9 cellular contexts compared by ENCODE assay signal in the genomic region with DNA sequence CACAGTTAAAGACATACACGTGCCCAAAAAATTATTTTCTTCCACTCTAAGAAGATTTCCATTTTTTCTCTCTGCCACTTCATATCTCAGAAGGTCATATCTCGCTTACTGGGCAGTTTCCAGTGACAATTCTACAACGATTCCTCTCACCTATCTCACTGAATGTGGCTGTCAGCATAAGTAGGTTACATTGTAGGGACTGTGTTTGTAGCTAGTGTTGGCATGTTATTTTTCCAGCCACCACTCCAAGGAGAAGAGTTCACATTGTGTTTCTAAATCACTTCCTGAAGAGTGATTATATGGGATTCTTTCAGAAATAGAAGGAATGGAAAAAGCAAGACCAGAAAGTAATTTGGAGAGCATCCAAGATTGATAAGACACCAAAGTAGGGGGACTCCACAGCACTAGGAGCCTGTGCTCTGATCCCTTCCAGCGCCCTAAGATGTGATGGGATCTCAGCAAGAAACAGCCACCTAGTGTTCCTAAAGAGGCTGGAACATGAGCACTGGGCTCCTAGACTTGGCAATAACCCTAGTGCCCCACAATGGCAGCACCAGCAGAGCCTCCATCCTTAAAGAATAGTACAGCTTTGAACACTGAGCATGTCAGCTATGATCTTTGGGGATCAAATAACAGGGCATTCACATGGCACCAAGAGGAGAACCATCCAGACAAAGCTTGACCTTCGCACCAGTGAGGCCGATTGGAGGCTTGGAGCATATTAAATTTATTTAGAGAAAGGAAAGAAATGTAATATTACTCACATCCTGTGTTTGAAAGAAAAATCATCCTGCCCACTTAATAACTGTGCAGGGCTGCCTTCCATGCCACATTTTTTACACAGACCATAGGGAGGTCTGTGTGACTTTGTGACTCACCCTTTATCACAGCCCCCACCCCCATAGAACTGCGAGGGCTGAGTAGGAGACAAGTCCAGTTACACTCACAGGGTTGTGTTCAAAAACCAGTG. TPM values are rescaled to one million over a fixed set of nuclear protein-coding genes. Genes with fewer than 3 reads are reported as not detected.
A peak's percentile ranks its signal among the peaks of the same experiment; 100 is the strongest.
DNase-seq lines count a peak whose midpoint lies in the region; ATAC-seq and TF ChIP-seq lines count a peak whose summit lies in the region.
"Had no signal": no experiment of that assay in that cellular context is flagged by ENCODE, and none has a peak within 500 bp of the region (broad histone marks: within the 10 kb centered on the region; RNA-seq: fewer than 3 reads in every experiment).

No MANE protein-coding gene starts in this region.

- peak overlapping the region; percentile 87 for H3K27ac ChIP-seq in AG04450 (ENCODE audit: low read depth, low read length)
- peak overlapping the region; percentile 83 for H3K27ac ChIP-seq in RWPE1
- peak overlapping the region; percentile 8 to 81 (median 52) for H3K27ac ChIP-seq in heart right ventricle
- H3K27ac ChIP-seq in CD8-positive, alpha-beta memory T cell (ENCODE audit: low read depth, low read length) = no peak overlapping the region
- H3K27ac ChIP-seq: body of pancreas had no signal

- no peaks in the 10 kb centered on the region for H3K36me3 ChIP-seq in heart right ventricle
- no peaks in the 10 kb centered on the region for H3K36me3 ChIP-seq in CD8-positive, alpha-beta memory T cell (ENCODE audit: insufficient read depth, low read length)

- H3K9me3 ChIP-seq in AG04450 (ENCODE audit: control insufficient read depth, insufficient read depth, low read length) (no peaks in the 10 kb centered on the region), heart right ventricle (peaks cover 0 to 5% (median 0%) of the 10 kb centered on the region in 11 donors)
- H3K9me3 ChIP-seq in CD8-positive, alpha-beta memory T cell (ENCODE audit: low read length) = no peaks in the 10 kb centered on the region
- H3K9me3 ChIP-seq: body of pancreas had no signal

- CTCF ChIA-PET in AG04450 (lab: Charles Lee) (interaction anchor here (0.6 to 1.7 kb wide), 4 partner anchors 11 to 403 kb away, joined by 3 to 5 read pairs (median 4); no protein-coding TSS in a partner anchor), RWPE1 (lab: Yijun Ruan, JAX) (no interaction called here)
- CTCF ChIA-PET in CD8-positive, alpha-beta memory T cell (lab: Charles Lee) = interaction anchor here (1.1 to 2.0 kb wide), 2 partner anchors 12 to 14 kb away, joined by 5 to 9 read pairs; no protein-coding TSS in a partner anchor

- H3K4me3 Mint-ChIP-seq in CD8-positive, alpha-beta memory T cell = no peak overlapping the region

- H3K4me3 ChIP-seq in AG04450 (ENCODE audit: low read depth, low read length) = no peak overlapping the region; the same call in 1 of the 2 replicates
- H3K4me3 ChIP-seq in heart right ventricle = no peak overlapping the region
- no peak overlapping the region for H3K4me3 ChIP-seq in CD8-positive, alpha-beta memory T cell (ENCODE audit: low read length)
- H3K4me3 ChIP-seq: body of pancreas had no signal

- ATAC-seq in GM21737 (IDR thresholded peaks at IDR 0.05; ENCODE audit: unreplicated experiment) = peak; percentile 3
- peak; percentile 31 to 84 (median 61) for ATAC-seq in heart right ventricle
- ATAC-seq: body of pancreas had no signal

- POLR2A ChIA-PET in AG04450 (lab: Yijun Ruan, JAX) = interaction anchor here (0.7 to 2.2 kb wide), 5 partner anchors 14 to 305 kb away, joined by 3 to 10 read pairs (median 3); no protein-coding TSS in a partner anchor
- POLR2A ChIA-PET in RWPE1 (lab: Yijun Ruan, JAX; ENCODE audit: low non-redundant PET) = no interaction called here
- POLR2A ChIA-PET in CD8-positive, alpha-beta memory T cell (lab: Charles Lee) = no interaction called here

- H3K36me3 Mint-ChIP-seq in CD8-positive, alpha-beta memory T cell = no peaks in the 10 kb centered on the region

- peak; percentile 89 for DNase-seq in AG04450 (ENCODE audit: low read depth, low spot score)
- peak; percentile 74 for DNase-seq in RWPE1 (ENCODE audit: low spot score)
- DNase-seq in heart right ventricle = no peak
- DNase-seq in KG1 (lab: John Stamatoyannopoulos, UW) = no peak
- no peak for DNase-seq in COLO668 (lab: John Stamatoyannopoulos, UW; ENCODE audit: unreplicated experiment)
- no peak for DNase-seq in CD8-positive, alpha-beta memory T cell
- no peak for DNase-seq in UCSD-AML1 (lab: John Stamatoyannopoulos, UW; ENCODE audit: unreplicated experiment)

- 53 to 56% methylated on average over 7 of the region's 7 CpGs for WGBS in heart right ventricle, 2 donors

- no peaks in the 10 kb centered on the region for H3K27me3 ChIP-seq in AG04450 (ENCODE audit: control insufficient read depth, insufficient read depth, low read length)
- no peaks in the 10 kb centered on the region for H3K27me3 ChIP-seq in heart right ventricle
- H3K27me3 ChIP-seq in CD8-positive, alpha-beta memory T cell (ENCODE audit: insufficient read depth, low read length, poor library complexity, severe bottlenecking) = no peaks in the 10 kb centered on the region
- H3K27me3 ChIP-seq: body of pancreas had no signal

- H3K27me3 Mint-ChIP-seq in CD8-positive, alpha-beta memory T cell = peaks cover 1 to 8% of the 10 kb centered on the region in 2 donors

- TF ChIP-seq CTCF in AG04450 (IDR thresholded peaks at IDR 0.05; ENCODE audit: low read depth, low read length) (0 out of 2 replicates have a peak, but pooled peaks have one; percentile 4), RWPE1 (conservative IDR thresholded peaks at IDR 0.05; ENCODE audit: low read depth) (no peak), heart right ventricle (IDR thresholded peaks at IDR 0.05) (peak in 1 of 9 donors; percentile 7)

- no peak overlapping the region for H3K27ac Mint-ChIP-seq in CD8-positive, alpha-beta memory T cell

- no peaks in the 10 kb centered on the region for H3K9me3 Mint-ChIP-seq in CD8-positive, alpha-beta memory T cell

- H3K4me1 Mint-ChIP-seq in CD8-positive, alpha-beta memory T cell = peaks cover 2 to 7% (median 6%) of the 10 kb centered on the region in 3 donors

- peaks cover 0 to 62% (median 41%) of the 10 kb centered on the region in 9 donors for H3K4me1 ChIP-seq in heart right ventricle
- no peaks in the 10 kb centered on the region for H3K4me1 ChIP-seq in CD8-positive, alpha-beta memory T cell (ENCODE audit: insufficient read depth, low read length)

- intact Hi-C loops in heart right ventricle (cut with DNase I) = loop anchor here in 1 of 10 donors (5.0 kb wide), 1 partner anchor 224 kb away; no protein-coding TSS in a partner anchor

RNA-seq across cellular contexts. Expression of a gene that starts 51.8 kb away (rescaled TPM):
- 1,209 and 1,356 TPM in 2 replicates for polyA plus RNA-seq in AG04450 (2011; rRNA removed)
- 1,205 and 1,557 TPM in 2 replicates for polyA minus RNA-seq in AG04450 (2011; rRNA and poly(A)+ RNA removed)
- 100 to 1,000 TPM; 195 to 364 (median 287) TPM for total RNA-seq in heart right ventricle
- 100 to 1,000 TPM in 1 of 2 donors, 10 to 100 TPM in 1; 93.0 to 198 TPM for polyA plus RNA-seq in heart right ventricle
- total RNA-seq in CD8-positive, alpha-beta memory T cell = 1 to 10 TPM; 2.3 to 2.5 TPM
- polyA plus RNA-seq in CD8-positive, alpha-beta memory T cell = not detected

Comparison
In these comparisons a context has a peak if more than half of its experiments do, and no peak if none do; other contexts are left out.
1. DNase-seq: peak in AG04450 (single experiment) and RWPE1 (single experiment); none in heart right ventricle (0 of 2), KG1 (single experiment), COLO668 (single experiment), CD8-positive, alpha-beta memory T cell (0 of 5) and UCSD-AML1 (single experiment).
2. RNA of a gene that starts 51.8 kb away (polyA plus RNA-seq): 1,209 to 1,356 TPM in AG04450 and 93.0 to 198 TPM in heart right ventricle; not detected in CD8-positive, alpha-beta memory T cell (single experiment); every median in the first group is over 10 times any median in the second.